In genomic region chr6:36104836-36105235, GRCh38 we compare ENCODE assay signal across 22 cellular contexts. TPM values are rescaled to one million over a fixed set of nuclear protein-coding genes. Genes with fewer than 3 reads are reported as not detected.
DNase-seq lines count a peak whose midpoint lies in the region; ATAC-seq and TF ChIP-seq lines count a peak whose summit lies in the region.
"Had no signal": no experiment of that assay in that cellular context is flagged by ENCODE, and none has a peak within 500 bp of the region (broad histone marks: within the 10 kb centered on the region; RNA-seq: fewer than 3 reads in every experiment).

No MANE protein-coding gene starts in this region.

- WGBS in aorta, 2 donors: 15% methylated on average over 2 of the region's 2 CpGs

- TF ChIP-seq CTCF in MM.1S (IDR thresholded peaks at IDR 0.05; ENCODE audit: low read length): no peak

- DNase-seq in EH (ENCODE audit: low read depth) (peak; percentile 32), NCI-H2171 (lab: John Stamatoyannopoulos, UW) (peak; percentile 71), cerebellum (ENCODE audit: low spot score) (peak; percentile 92), aorta (no peak), MM.1S (no peak)
- DNase-seq in stimulated activated naive B cell treated with anti-CD40 and anti-IgM and Interleukin-4, amounts not matched to agents 10 μg/mL and 1 μg/mL and 100 μg/mL, for 72 hours: no peak
- DNase-seq: activated CD4-positive, alpha-beta T cell treated with anti-CD3 and anti-CD28 coated beads for 4 hours; activated CD8-positive, alpha-beta memory T cell treated with anti-CD3 and anti-CD28 coated beads, Interleukin-2, amount 50 U/mL, for 48 hours; activated naive CD4-positive, alpha-beta T cell treated with Interleukin-2 at 50 U/mL for 16 hours; dermis blood vessel endothelial cell; KG1; left colon; NCI-H1092 treated with DMSO at 0.1 percent for 48 hours; NCI-H226; PC-3; stimulated activated CD4-positive, alpha-beta T cell treated with anti-CD3 and anti-CD28 coated beads, Interleukin-4, amount 100 ng/mL, for 24 hours; stimulated activated CD8-positive, alpha-beta memory T cell treated with anti-CD3 and anti-CD28 coated beads, Interleukin-4, amount 100 ng/mL, for 48 hours; T1000; testis had no signal

- H3K27me3 ChIP-seq in muscle layer of duodenum (ENCODE audit: low read depth, low read length) (no peaks in the 10 kb centered on the region), aorta (ENCODE audit: control insufficient read depth in 1 of 2, insufficient read depth in 2 of 2, low read length in 1 of 2) (no peaks in the 10 kb centered on the region), MM.1S (replicated peaks; ENCODE audit: insufficient read depth, low read length) (no peaks in the 10 kb centered on the region)
- H3K27me3 ChIP-seq: testis had no signal

- H3K4me2 ChIP-seq in MM.1S (ENCODE audit: low read depth, low read length): no peak overlapping the region

- no peaks in the 10 kb centered on the region for H3K27me3 Mint-ChIP-seq in stimulated activated naive B cell treated with anti-CD40 and anti-IgM and Interleukin-4, amounts not matched to agents 10 μg/mL and 1 μg/mL and 100 μg/mL, for 72 hours

- H3K27ac Mint-ChIP-seq in stimulated activated naive B cell treated with anti-CD40 and anti-IgM and Interleukin-4, amounts not matched to agents 10 μg/mL and 1 μg/mL and 100 μg/mL, for 72 hours: no peak overlapping the region

- no peak for ATAC-seq in aorta (ENCODE audit: low FRiP score)
- no peak for ATAC-seq in stimulated activated naive B cell treated with anti-CD40 and anti-IgM and Interleukin-4, amounts not matched to agents 10 μg/mL and 1 μg/mL and 100 μg/mL, for 72 hours (replicated peaks)
- ATAC-seq: left colon, PC-3 had no signal

- H3K9ac ChIP-seq in MM.1S (ENCODE audit: low read length): no peak overlapping the region

- peaks cover 25 to 40% of the 10 kb centered on the region in 2 donors for H3K4me1 Mint-ChIP-seq in stimulated activated naive B cell treated with anti-CD40 and anti-IgM and Interleukin-4, amounts not matched to agents 10 μg/mL and 1 μg/mL and 100 μg/mL, for 72 hours

- H3K4me3 Mint-ChIP-seq in stimulated activated naive B cell treated with anti-CD40 and anti-IgM and Interleukin-4, amounts not matched to agents 10 μg/mL and 1 μg/mL and 100 μg/mL, for 72 hours: no peak overlapping the region

- H3K9me3 ChIP-seq in muscle layer of duodenum (ENCODE audit: control insufficient read depth in 1 of 2, low read length in 2 of 2) (no peaks in the 10 kb centered on the region), aorta (ENCODE audit: control insufficient read depth, low read length) (no peaks in the 10 kb centered on the region), MM.1S (replicated peaks; ENCODE audit: insufficient read depth, low read length) (no peaks in the 10 kb centered on the region)
- H3K9me3 ChIP-seq: testis had no signal

- H3K9me3 Mint-ChIP-seq in stimulated activated naive B cell treated with anti-CD40 and anti-IgM and Interleukin-4, amounts not matched to agents 10 μg/mL and 1 μg/mL and 100 μg/mL, for 72 hours: no peaks in the 10 kb centered on the region

- no peaks in the 10 kb centered on the region for H3K9me2 ChIP-seq in MM.1S (replicated peaks; ENCODE audit: insufficient read depth, low read length)

- no peak overlapping the region for H2AFZ ChIP-seq in MM.1S (ENCODE audit: low read length)

- peaks cover 18 to 47% of the 10 kb centered on the region in 2 donors for H3K36me3 Mint-ChIP-seq in stimulated activated naive B cell treated with anti-CD40 and anti-IgM and Interleukin-4, amounts not matched to agents 10 μg/mL and 1 μg/mL and 100 μg/mL, for 72 hours

- H4K20me1 ChIP-seq in MM.1S (ENCODE audit: insufficient read depth, low read length): no peaks in the 10 kb centered on the region

- intact Hi-C loops in aorta (cut with DNase I): no loop called here

- H3K27ac ChIP-seq in muscle layer of duodenum (ENCODE audit: low read length) (peak overlapping the region; percentile 17), aorta (ENCODE audit: low read depth in 1 of 2, low read length in 2 of 2) (no peak overlapping the region), MM.1S (ENCODE audit: low read length) (no peak overlapping the region)
- H3K27ac ChIP-seq: C4-2B, HL-60, testis had no signal

- H3K4me1 ChIP-seq in muscle layer of duodenum (ENCODE audit: control insufficient read depth in 1 of 2, insufficient read depth in 2 of 2, low read length in 2 of 2) (no peaks in the 10 kb centered on the region), aorta (ENCODE audit: control insufficient read depth in 1 of 2, insufficient read depth in 2 of 2, low read length in 2 of 2) (no peaks in the 10 kb centered on the region), MM.1S (ENCODE audit: low read length) (no peaks in the 10 kb centered on the region)
- H3K4me1 ChIP-seq: testis had no signal

- no peaks in the 10 kb centered on the region for H3K79me2 ChIP-seq in MM.1S (ENCODE audit: low read length)

- H3K36me3 ChIP-seq in muscle layer of duodenum (ENCODE audit: control insufficient read depth in 1 of 2, insufficient read depth in 2 of 2, low read length in 2 of 2): peaks cover 43 to 50% of the 10 kb centered on the region in 2 donors
- peaks cover 11 to 17% of the 10 kb centered on the region in 2 donors for H3K36me3 ChIP-seq in aorta (ENCODE audit: control insufficient read depth in 1 of 2, insufficient read depth in 2 of 2, low read length in 1 of 2)
- H3K36me3 ChIP-seq in MM.1S (replicated peaks; ENCODE audit: insufficient read depth, low read length): no peaks in the 10 kb centered on the region; the same call in 1 of the 2 replicates

- no peak overlapping the region for H3K4me3 ChIP-seq in muscle layer of duodenum (ENCODE audit: low read depth in 1 of 2, low read length in 2 of 2)
- H3K4me3 ChIP-seq in aorta (ENCODE audit: low read length in 2 of 2): no peak overlapping the region
- no peak overlapping the region for H3K4me3 ChIP-seq in MM.1S (ENCODE audit: low read length)
- H3K4me3 ChIP-seq: testis had no signal

- H3F3A ChIP-seq in MM.1S (ENCODE audit: insufficient read depth, low read length): no peaks in the 10 kb centered on the region

RNA-seq across cellular contexts. Expression of gene MAPK13, which starts 25.5 kb away (rescaled TPM):
- total RNA-seq in cerebellum (3.5 TPM), aorta (10 to 100 TPM; 10.1 to 12.9 TPM)
- polyA plus RNA-seq in aorta: 10 to 100 TPM in 1 of 2 donors, 1 to 10 TPM in 1; 2.2 to 20.3 TPM

Comparison
In these comparisons a context has a peak if more than half of its experiments do, and no peak if none do; other contexts are left out.
1. DNase-seq: peak in EH (single experiment), NCI-H2171 (single experiment) and cerebellum (single experiment); none in aorta (0 of 2), MM.1S (single experiment) and stimulated activated naive B cell treated with anti-CD40 and anti-IgM and Interleukin-4, amounts not matched to agents 10 μg/mL and 1 μg/mL and 100 μg/mL, for 72 hours (single experiment).